In genomic region chr5:123809594-123810172, GRCh38 we compare ENCODE assay signal across 10 cellular contexts.
DNase-seq lines count a peak whose midpoint lies in the region; ATAC-seq and TF ChIP-seq lines count a peak whose summit lies in the region.
"Had no signal": no experiment of that assay in that cellular context is flagged by ENCODE, and none has a peak within 500 bp of the region (broad histone marks: within the 10 kb centered on the region; RNA-seq: fewer than 3 reads in every experiment).

No MANE protein-coding gene starts in this region.

- H3K36me3 ChIP-seq in KMS-11 (ENCODE audit: insufficient read depth) (no peaks in the 10 kb centered on the region), colonic mucosa (no peaks in the 10 kb centered on the region)

- H3K27me3 ChIP-seq in KMS-11 (ENCODE audit: insufficient read depth, low read depth): no peaks in the 10 kb centered on the region
- no peaks in the 10 kb centered on the region for H3K27me3 ChIP-seq in colonic mucosa

- H3K27me3 Mint-ChIP-seq in T-helper 17 cell: no peaks in the 10 kb centered on the region

- H3K9me3 ChIP-seq in colonic mucosa: no peaks in the 10 kb centered on the region
- peaks cover 2% of the 10 kb centered on the region for H3K9me3 ChIP-seq in T-helper 17 cell (ENCODE audit: control insufficient read depth, low read length, poor library complexity, severe bottlenecking)

- ATAC-seq in T-helper 17 cell: no peak

- DNase-seq in NCI-H446 (lab: John Stamatoyannopoulos, UW) (peak; percentile 45 to 68), colonic mucosa (peak; percentile 43), renal cortical epithelial cell (ENCODE audit: low read depth) (peak; percentile 43), AG20443 (ENCODE audit: low spot score) (no peak), midbrain (lab: John Stamatoyannopoulos, UW) (no peak), AG08396 (ENCODE audit: low spot score) (no peak), T-helper 17 cell (no peak)
- DNase-seq: stimulated activated CD4-positive, alpha-beta T cell treated with anti-CD3 and anti-CD28 coated beads, Interleukin-12 subunit alpha, Interleukin-12 subunit beta, amount 100 ng/mL, for 4 hours; T-helper 2 cell had no signal

- H2AFZ ChIP-seq in KMS-11 (ENCODE audit: low read depth): peak overlapping the region; percentile 47

- intact Hi-C loops in colonic mucosa (cut with DNase I): no loop called here

- no peaks in the 10 kb centered on the region for H3K4me1 Mint-ChIP-seq in T-helper 17 cell

- H3K36me3 Mint-ChIP-seq in T-helper 17 cell (ENCODE audit: low read depth): no peaks in the 10 kb centered on the region

- no peak overlapping the region for H3K4me3 ChIP-seq in KMS-11 (IDR thresholded peaks at IDR 0.05; ENCODE audit: insufficient read depth, low read depth, low read length)
- no peak overlapping the region for H3K4me3 ChIP-seq in colonic mucosa

- no peaks in the 10 kb centered on the region for H4K20me1 ChIP-seq in KMS-11 (ENCODE audit: insufficient read depth)

- H3K4me1 ChIP-seq in KMS-11 (ENCODE audit: low read depth, poor library complexity, severe bottlenecking) (peaks cover 66% of the 10 kb centered on the region), colonic mucosa (no peaks in the 10 kb centered on the region)

- H3K9ac ChIP-seq in KMS-11 (no peak overlapping the region; the same call in 1 of the 2 replicates), colonic mucosa (ENCODE audit: low read depth in 2 of 2, low read length in 2 of 2) (no peak overlapping the region)

- H3K4me3 Mint-ChIP-seq in T-helper 17 cell: no peak overlapping the region

- H3K27ac Mint-ChIP-seq in T-helper 17 cell: no peak overlapping the region

- H3K79me2 ChIP-seq in KMS-11 (ENCODE audit: insufficient read depth, low read depth): no peaks in the 10 kb centered on the region

- H3K4me2 ChIP-seq in KMS-11: peak overlapping the region; percentile 37

- no peak for TF ChIP-seq CTCF in KMS-11 (conservative IDR thresholded peaks at IDR 0.05; ENCODE audit: low read depth, low read length)
- TF ChIP-seq CTCF in colonic mucosa (IDR thresholded peaks at IDR 0.05): no peak

- H3K27ac ChIP-seq in KMS-11: peak overlapping the region; percentile 8
- H3K27ac ChIP-seq in colonic mucosa: no peak overlapping the region

Comparison
In these comparisons a context has a peak if more than half of its experiments do, and no peak if none do; other contexts are left out.
1. DNase-seq: peak in NCI-H446 (2 of 2), colonic mucosa (single experiment) and renal cortical epithelial cell (single experiment); none in AG20443 (single experiment), midbrain (single experiment), AG08396 (single experiment) and T-helper 17 cell (0 of 3).